ENCODE assay signal across 1 cellular context in the genomic region with DNA sequence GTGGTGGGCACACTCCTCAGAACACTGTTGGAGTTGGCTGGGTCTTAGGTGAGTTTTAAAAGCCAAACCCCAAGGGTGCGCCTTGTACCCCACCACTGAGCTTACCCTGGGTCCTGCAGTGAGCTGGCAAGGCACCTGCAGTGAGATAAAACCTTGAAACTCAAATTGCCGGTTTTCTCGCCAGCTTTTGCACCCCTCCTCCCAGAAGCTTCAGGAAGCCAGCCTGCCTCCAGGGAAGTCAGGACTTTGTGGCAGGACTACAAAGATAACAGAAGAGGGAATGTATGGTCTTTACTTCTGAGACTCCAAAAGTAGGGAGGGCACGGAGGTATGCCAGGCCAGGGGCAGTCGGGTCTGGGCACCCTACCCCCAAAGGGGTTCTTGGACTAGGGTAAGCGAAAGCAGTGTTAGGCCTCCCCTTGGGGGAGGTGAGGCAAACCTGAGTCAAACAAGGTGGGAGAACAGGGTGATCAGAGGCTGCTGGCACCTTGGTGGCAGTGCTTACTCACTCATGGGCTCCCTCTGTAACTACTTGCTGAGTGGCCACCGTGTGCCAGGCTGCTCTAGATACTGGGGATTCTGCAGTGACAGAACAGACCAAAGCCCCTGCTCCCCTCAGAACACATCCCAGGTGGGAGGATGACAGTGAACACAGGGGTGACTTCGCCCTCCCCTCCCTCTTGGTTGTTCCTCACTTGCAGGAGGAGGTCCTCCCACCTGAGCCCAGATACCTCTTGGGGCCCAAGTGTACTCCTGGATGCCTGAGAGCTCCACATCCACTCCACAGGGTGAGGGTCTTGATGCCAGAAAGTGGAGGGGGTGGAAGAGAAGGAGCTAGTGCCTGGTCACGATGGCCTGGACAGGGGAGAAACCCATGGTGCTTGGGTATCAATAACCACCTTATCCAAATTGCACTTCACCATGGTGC.
TF ChIP-seq lines count a peak whose summit lies in the region.

No MANE protein-coding gene starts in this region.

TF ChIP-seq in H1, 55 proteins besides CTCF, POLR2A, EP300 and RAD21:
- TF ChIP-seq TAF7 (optimal IDR thresholded peaks at IDR 0.05; ENCODE audit: borderline replicate concordance, low read depth, low read length) = no peak
- no peak for TF ChIP-seq CHD2 (IDR thresholded peaks at IDR 0.05; ENCODE audit: low read length)
- TF ChIP-seq RNF2 (IDR thresholded peaks at IDR 0.05; ENCODE audit: borderline replicate concordance, low read depth, low read length, missing control alignments, poor library complexity, severe bottlenecking) = no peak
- TF ChIP-seq TCF12 (IDR thresholded peaks at IDR 0.05; ENCODE audit: low read depth, low read length) = no peak
- no peak for TF ChIP-seq TAF1 (IDR thresholded peaks at IDR 0.05; ENCODE audit: low read depth, low read length)
- no peak for TF ChIP-seq SAP30 (IDR thresholded peaks at IDR 0.05; ENCODE audit: insufficient read depth, insufficient replicate concordance, low read length)
- TF ChIP-seq SP4 (IDR thresholded peaks at IDR 0.05; ENCODE audit: low read length) = no peak
- TF ChIP-seq, protein P1, sequence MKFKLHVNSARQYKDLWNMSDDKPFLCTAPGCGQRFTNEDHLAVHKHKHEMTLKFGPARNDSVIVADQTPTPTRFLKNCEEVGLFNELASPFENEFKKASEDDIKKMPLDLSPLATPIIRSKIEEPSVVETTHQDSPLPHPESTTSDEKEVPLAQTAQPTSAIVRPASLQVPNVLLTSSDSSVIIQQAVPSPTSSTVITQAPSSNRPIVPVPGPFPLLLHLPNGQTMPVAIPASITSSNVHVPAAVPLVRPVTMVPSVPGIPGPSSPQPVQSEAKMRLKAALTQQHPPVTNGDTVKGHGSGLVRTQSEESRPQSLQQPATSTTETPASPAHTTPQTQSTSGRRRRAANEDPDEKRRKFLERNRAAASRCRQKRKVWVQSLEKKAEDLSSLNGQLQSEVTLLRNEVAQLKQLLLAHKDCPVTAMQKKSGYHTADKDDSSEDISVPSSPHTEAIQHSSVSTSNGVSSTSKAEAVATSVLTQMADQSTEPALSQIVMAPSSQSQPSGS (IDR thresholded peaks at IDR 0.05; ENCODE audit: low read length) = no peak
- no peak for TF ChIP-seq BACH1 (IDR thresholded peaks at IDR 0.05; ENCODE audit: low read length)
- TF ChIP-seq, protein P2, sequence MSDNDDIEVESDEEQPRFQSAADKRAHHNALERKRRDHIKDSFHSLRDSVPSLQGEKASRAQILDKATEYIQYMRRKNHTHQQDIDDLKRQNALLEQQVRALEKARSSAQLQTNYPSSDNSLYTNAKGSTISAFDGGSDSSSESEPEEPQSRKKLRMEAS (IDR thresholded peaks at IDR 0.05) = no peak
- no peak for TF ChIP-seq HDAC2 (IDR thresholded peaks at IDR 0.05; ENCODE audit: borderline replicate concordance in 1 of 2, low read depth in 2 of 2, low read length in 2 of 2)
- TF ChIP-seq, protein P3, sequence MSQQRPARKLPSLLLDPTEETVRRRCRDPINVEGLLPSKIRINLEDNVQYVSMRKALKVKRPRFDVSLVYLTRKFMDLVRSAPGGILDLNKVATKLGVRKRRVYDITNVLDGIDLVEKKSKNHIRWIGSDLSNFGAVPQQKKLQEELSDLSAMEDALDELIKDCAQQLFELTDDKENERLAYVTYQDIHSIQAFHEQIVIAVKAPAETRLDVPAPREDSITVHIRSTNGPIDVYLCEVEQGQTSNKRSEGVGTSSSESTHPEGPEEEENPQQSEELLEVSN (IDR thresholded peaks at IDR 0.05) = no peak
- TF ChIP-seq SRF (IDR thresholded peaks at IDR 0.05; ENCODE audit: low read depth, low read length) = no peak
- no peak for TF ChIP-seq HDAC6 (IDR thresholded peaks at IDR 0.05; ENCODE audit: low read depth, low read length)
- no peak for TF ChIP-seq ASH2L (IDR thresholded peaks at IDR 0.05; ENCODE audit: low read length)
- TF ChIP-seq CTBP2 (IDR thresholded peaks at IDR 0.05; ENCODE audit: borderline replicate concordance, insufficient read depth, insufficient read length, low read length) = no peak
- no peak for TF ChIP-seq KDM5A (IDR thresholded peaks at IDR 0.05; ENCODE audit: low read length)
- TF ChIP-seq JUN (IDR thresholded peaks at IDR 0.05; ENCODE audit: low read depth, low read length) = no peak
